8 cellular contexts compared by ENCODE assay signal in genomic region chr7:44244282-44244681, GRCh38. TPM values are rescaled to one million over a fixed set of nuclear protein-coding genes. Genes with fewer than 3 reads are reported as not detected.
A peak's percentile ranks its signal among the peaks of the same experiment; 100 is the strongest.
DNase-seq lines count a peak whose midpoint lies in the region; ATAC-seq and TF ChIP-seq lines count a peak whose summit lies in the region.

No MANE protein-coding gene starts in this region.

- H3F3A ChIP-seq in GM23248 (ENCODE audit: insufficient read depth) = no peaks in the 10 kb centered on the region

- no peaks in the 10 kb centered on the region for H3K79me2 ChIP-seq in GM23248 (ENCODE audit: insufficient read depth)

- H3K4me3 ChIP-seq in BE2C (ENCODE audit: low read depth, low read length) (no peak overlapping the region), GM23248 (no peak overlapping the region)

- no peak overlapping the region for H3K27ac Mint-ChIP-seq in activated CD4-positive, alpha-beta T cell treated with anti-CD3 and anti-CD28 coated beads, Interleukin-2, amount 10 ng/mL, durations not matched to agents 7 days and 5 days

- H3K4me1 Mint-ChIP-seq in activated CD4-positive, alpha-beta T cell treated with anti-CD3 and anti-CD28 coated beads, Interleukin-2, amount 10 ng/mL, durations not matched to agents 7 days and 5 days = peaks cover 5% of the 10 kb centered on the region

- CTCF ChIA-PET in activated CD4-positive, alpha-beta T cell treated with anti-CD3 and anti-CD28 coated beads, Interleukin-2, amount 10 ng/mL, durations not matched to agents 7 days and 5 days (lab: Charles Lee) = interaction anchor here (1.2 to 1.6 kb wide), 3 partner anchors 12 to 322 kb away, joined by 3 read pairs; no protein-coding TSS in a partner anchor

- H3K27me3 ChIP-seq in BE2C = no peaks in the 10 kb centered on the region
- H3K27me3 ChIP-seq in GM23248 (replicated peaks; ENCODE audit: insufficient read depth) = no peaks in the 10 kb centered on the region

- peak; percentile 66 for DNase-seq in BE2C
- peak; percentile 50 for DNase-seq in GM23248
- peak; percentile 33 for DNase-seq in activated CD4-positive, alpha-beta T cell treated with anti-CD3 and anti-CD28 coated beads, Interleukin-2, amount 10 ng/mL, durations not matched to agents 7 days and 5 days
- DNase-seq in left ventricle myocardium superior = peak; percentile 61
- DNase-seq in AG08395 (ENCODE audit: low spot score) = no peak

- no peak overlapping the region for H3K27ac ChIP-seq in GM23248

- no peaks in the 10 kb centered on the region for H3K4me1 ChIP-seq in BE2C
- no peaks in the 10 kb centered on the region for H3K4me1 ChIP-seq in GM23248 (ENCODE audit: insufficient read depth)

- H3K36me3 ChIP-seq in BE2C (no peaks in the 10 kb centered on the region), GM23248 (ENCODE audit: low read depth) (no peaks in the 10 kb centered on the region)

- H3K4me3 Mint-ChIP-seq in activated CD4-positive, alpha-beta T cell treated with anti-CD3 and anti-CD28 coated beads, Interleukin-2, amount 10 ng/mL, durations not matched to agents 7 days and 5 days = no peak overlapping the region

- no peak overlapping the region for H3K4me2 ChIP-seq in GM23248 (ENCODE audit: unreplicated experiment)

- H3K9ac ChIP-seq in GM23248 = no peak overlapping the region

- H3K9me3 Mint-ChIP-seq in activated CD4-positive, alpha-beta T cell treated with anti-CD3 and anti-CD28 coated beads, Interleukin-2, amount 10 ng/mL, durations not matched to agents 7 days and 5 days = no peaks in the 10 kb centered on the region

- no peaks in the 10 kb centered on the region for H3K36me3 Mint-ChIP-seq in activated CD4-positive, alpha-beta T cell treated with anti-CD3 and anti-CD28 coated beads, Interleukin-2, amount 10 ng/mL, durations not matched to agents 7 days and 5 days (ENCODE audit: low read depth)

- in situ Hi-C loops in GM23248 (cut with MboI) = no loop called here

- no peak overlapping the region for H2AFZ ChIP-seq in GM23248

- TF ChIP-seq CTCF in BE2C (IDR thresholded peaks at IDR 0.05; ENCODE audit: low read depth, low read length) = peak; percentile 68

- H4K20me1 ChIP-seq in GM23248 (ENCODE audit: insufficient read depth) = no peaks in the 10 kb centered on the region

- ATAC-seq in left ventricle myocardium superior (no peak), HG02588 (IDR thresholded peaks at IDR 0.05; ENCODE audit: unreplicated experiment) (no peak), HG03457 (IDR thresholded peaks at IDR 0.05; ENCODE audit: unreplicated experiment) (no peak), HG03520 (IDR thresholded peaks at IDR 0.05; ENCODE audit: unreplicated experiment) (no peak)

- H3K9me2 ChIP-seq in GM23248 (ENCODE audit: insufficient read depth) = no peaks in the 10 kb centered on the region

- intact Hi-C loops in left ventricle myocardium superior (cut with micrococcal nuclease) = loop anchor here (5.0 kb wide), 2 partner anchors 63 to 233 kb away; no protein-coding TSS in a partner anchor

- 44 to 54% methylated on average over 8 of the region's 8 CpGs for WGBS in GM23248 (ENCODE audit: low coverage in 1 of 2, low lambda C conversion rate in 2 of 2, missing lambda C conversion rate in 2 of 2), 2 experiments

- no peaks in the 10 kb centered on the region for H3K9me3 ChIP-seq in BE2C
- H3K9me3 ChIP-seq in GM23248 (ENCODE audit: low read depth) = no peaks in the 10 kb centered on the region

- H3K27me3 Mint-ChIP-seq in activated CD4-positive, alpha-beta T cell treated with anti-CD3 and anti-CD28 coated beads, Interleukin-2, amount 10 ng/mL, durations not matched to agents 7 days and 5 days = no peaks in the 10 kb centered on the region

- POLR2A ChIA-PET in activated CD4-positive, alpha-beta T cell treated with anti-CD3 and anti-CD28 coated beads, Interleukin-2, amount 10 ng/mL, durations not matched to agents 7 days and 5 days (lab: Charles Lee) = no interaction called here

RNA-seq across cellular contexts. Expression of gene YKT6, which starts 43.5 kb away (rescaled TPM):
- 199 TPM for polyA plus RNA-seq in BE2C (2012; ENCODE audit: insufficient read depth, insufficient read length, low read depth)
- total RNA-seq in GM23248 (2014; rRNA removed; shearing (Covaris generic)) = 148 and 149 TPM in 2 replicates
- 108 and 113 TPM in 2 replicates for polyA plus RNA-seq in GM23248 (2016; fragmentation: Nextera tagmentation; extraction: Ambion mirVana)
- total RNA-seq in activated CD4-positive, alpha-beta T cell treated with anti-CD3 and anti-CD28 coated beads, Interleukin-2, amount 10 ng/mL, durations not matched to agents 7 days and 5 days = 10 to 100 TPM; 62.6 to 63.3 TPM
- total RNA-seq in left ventricle myocardium superior = 58.4 TPM

RNA-seq across cellular contexts. Expression of gene GCK, which starts 55.0 kb away (rescaled TPM):
- not detected for polyA plus RNA-seq in BE2C (2012; ENCODE audit: insufficient read depth, insufficient read length, low read depth)
- 0.11 TPM in 1 of 2 replicates, not detected in the other for total RNA-seq in GM23248 (2014; rRNA removed; shearing (Covaris generic))
- polyA plus RNA-seq in GM23248 (2016; fragmentation: Nextera tagmentation; extraction: Ambion mirVana) = 0.23 and 0.43 TPM in 2 replicates
- not detected for total RNA-seq in activated CD4-positive, alpha-beta T cell treated with anti-CD3 and anti-CD28 coated beads, Interleukin-2, amount 10 ng/mL, durations not matched to agents 7 days and 5 days
- 1.4 TPM for total RNA-seq in left ventricle myocardium superior
